ENCODE assay signal across 11 cellular contexts in genomic region chr7:99624487-99624886, GRCh38. TPM values are rescaled to one million over a fixed set of nuclear protein-coding genes. Genes with fewer than 3 reads are reported as not detected.
DNase-seq lines count a peak whose midpoint lies in the region; ATAC-seq, FAIRE-seq and TF ChIP-seq lines count a peak whose summit lies in the region.
"Had no signal": no experiment of that assay in that cellular context is flagged by ENCODE, and none has a peak within 500 bp of the region (broad histone marks: within the 10 kb centered on the region; RNA-seq: fewer than 3 reads in every experiment).

No MANE protein-coding gene starts in this region.

- H3K4me1 ChIP-seq in DND-41 (ENCODE audit: insufficient read depth, low read length), result peaks cover 68% of the 10 kb centered on the region

- peaks cover 1% of the 10 kb centered on the region; the same call in 1 of the 2 replicates for H4K20me1 ChIP-seq in DND-41 (ENCODE audit: insufficient read depth, low read length)

- H3K27ac Mint-ChIP-seq in activated CD4-positive, alpha-beta T cell treated with anti-CD3 and anti-CD28 coated beads, Interleukin-2, amount 10 ng/mL, durations not matched to agents 24 days and 14 days, result peak overlapping the region; percentile 92
- H3K27ac Mint-ChIP-seq in activated naive CD8-positive, alpha-beta T cell, result peak overlapping the region; percentile 99

- no peaks in the 10 kb centered on the region for H3K27me3 ChIP-seq in DND-41 (ENCODE audit: insufficient read depth, low read length, poor library complexity)

- FAIRE-seq in GM19239 (lab: Jason Lieb, UNC), result no peak
- FAIRE-seq: GM18507 had no signal

- H3K36me3 ChIP-seq in DND-41 (ENCODE audit: insufficient read depth, low read length), result peaks cover 97% of the 10 kb centered on the region

- peaks cover 88% of the 10 kb centered on the region for H3K36me3 Mint-ChIP-seq in activated CD4-positive, alpha-beta T cell treated with anti-CD3 and anti-CD28 coated beads, Interleukin-2, amount 10 ng/mL, durations not matched to agents 24 days and 14 days (ENCODE audit: low read depth)
- H3K36me3 Mint-ChIP-seq in activated naive CD8-positive, alpha-beta T cell, result peaks cover 39% of the 10 kb centered on the region

- peak; percentile 57 for TF ChIP-seq CTCF in DND-41 (IDR thresholded peaks at IDR 0.05; ENCODE audit: borderline replicate concordance, extremely low read depth, low read length, poor library complexity, severe bottlenecking)

- peak overlapping the region; percentile 91 for H3K4me3 Mint-ChIP-seq in activated CD4-positive, alpha-beta T cell treated with anti-CD3 and anti-CD28 coated beads, Interleukin-2, amount 10 ng/mL, durations not matched to agents 24 days and 14 days
- H3K4me3 Mint-ChIP-seq in activated naive CD8-positive, alpha-beta T cell, result peak overlapping the region; percentile 95

- H3K4me2 ChIP-seq in DND-41 (ENCODE audit: insufficient read depth, low read length), result peak overlapping the region; percentile 63

- H3K79me2 ChIP-seq in DND-41 (ENCODE audit: insufficient read depth, low read length), result peaks cover 58% of the 10 kb centered on the region

- peak; percentile 98 for ATAC-seq in DND-41 (ENCODE audit: insufficient read depth, low read depth)

- H3K4me3 ChIP-seq in DND-41 (ENCODE audit: low read depth in 1 of 2, low read length in 2 of 2), result peak overlapping the region in 1 of 2 experiments; percentile 53; a peak in 2 of 4 replicates

- H3K27ac ChIP-seq in DND-41 (ENCODE audit: low read length), result peak overlapping the region; percentile 99

- H3K4me1 Mint-ChIP-seq in activated CD4-positive, alpha-beta T cell treated with anti-CD3 and anti-CD28 coated beads, Interleukin-2, amount 10 ng/mL, durations not matched to agents 24 days and 14 days, result peaks cover 57% of the 10 kb centered on the region
- H3K4me1 Mint-ChIP-seq in activated naive CD8-positive, alpha-beta T cell (ENCODE audit: low read depth), result peaks cover 76% of the 10 kb centered on the region

- DNase-seq in DND-41 (peak; percentile 92), HuH-7.5 (ENCODE audit: low spot score) (no peak), cerebellum (ENCODE audit: low spot score) (no peak), GM19239 (ENCODE audit: insufficient read length, low spot score) (no peak), SHP77 treated with DMSO at 0.1 percent for 48 hours (lab: John Stamatoyannopoulos, UW) (no peak)
- DNase-seq in activated CD4-positive, alpha-beta T cell treated with anti-CD3 and anti-CD28 coated beads, Interleukin-2, amount 10 ng/mL, durations not matched to agents 24 days and 14 days, result peak; percentile 92
- peak; percentile 38 to 41 for DNase-seq in stimulated activated CD4-positive, alpha-beta T cell treated with anti-CD3 and anti-CD28 coated beads, Interleukin-1b, Interleukin-23, amount 100 ng/mL, for 4 hours (ENCODE audit: low read depth in 2 of 2)
- DNase-seq: Right ventricle myocardium superior had no signal

- H2AFZ ChIP-seq in DND-41 (ENCODE audit: low read depth, low read length), result peak overlapping the region; percentile 9; the same call in 1 of the 2 replicates

- intact Hi-C loops in activated CD4-positive, alpha-beta T cell treated with anti-CD3 and anti-CD28 coated beads, Interleukin-2, amount 10 ng/mL, durations not matched to agents 24 days and 14 days (cut with micrococcal nuclease), result no loop called here

- H3K9me3 Mint-ChIP-seq in activated CD4-positive, alpha-beta T cell treated with anti-CD3 and anti-CD28 coated beads, Interleukin-2, amount 10 ng/mL, durations not matched to agents 24 days and 14 days, result no peaks in the 10 kb centered on the region
- no peaks in the 10 kb centered on the region for H3K9me3 Mint-ChIP-seq in activated naive CD8-positive, alpha-beta T cell (ENCODE audit: low read depth)

- H3K27me3 Mint-ChIP-seq in activated CD4-positive, alpha-beta T cell treated with anti-CD3 and anti-CD28 coated beads, Interleukin-2, amount 10 ng/mL, durations not matched to agents 24 days and 14 days, result no peaks in the 10 kb centered on the region
- no peaks in the 10 kb centered on the region for H3K27me3 Mint-ChIP-seq in activated naive CD8-positive, alpha-beta T cell

- H3K9ac ChIP-seq in DND-41 (ENCODE audit: low read depth, low read length), result peak overlapping the region; percentile 62

- no peaks in the 10 kb centered on the region for H3K9me3 ChIP-seq in DND-41 (ENCODE audit: insufficient read depth, low read length, severe bottlenecking)

RNA-seq across cellular contexts. Expression of gene ZSCAN25, which starts 7.7 kb away (rescaled TPM):
- 29.4 and 30.0 TPM in 2 replicates for total RNA-seq in activated CD4-positive, alpha-beta T cell treated with anti-CD3 and anti-CD28 coated beads, Interleukin-2, amount 10 ng/mL, durations not matched to agents 24 days and 14 days
- 20.9 TPM for total RNA-seq in cerebellum

RNA-seq across cellular contexts. Expression of gene TMEM225B, which starts 26.4 kb away (rescaled TPM):
- total RNA-seq in activated CD4-positive, alpha-beta T cell treated with anti-CD3 and anti-CD28 coated beads, Interleukin-2, amount 10 ng/mL, durations not matched to agents 24 days and 14 days, result 0.50 and 0.61 TPM in 2 replicates
- 0.27 TPM for total RNA-seq in cerebellum
- total RNA-seq: cardiac septum, Right ventricle myocardium superior had no signal

RNA-seq across cellular contexts. Expression of gene CYP3A5, which starts 55.3 kb away (rescaled TPM):
- total RNA-seq in activated CD4-positive, alpha-beta T cell treated with anti-CD3 and anti-CD28 coated beads, Interleukin-2, amount 10 ng/mL, durations not matched to agents 24 days and 14 days, result not detected in 2 replicates
- 2.3 TPM for total RNA-seq in cerebellum
- total RNA-seq: Right ventricle myocardium superior had no signal

Comparison
In these comparisons a context has a peak if more than half of its experiments do, and no peak if none do; other contexts are left out.
1. DNase-seq: peak in DND-41 (single experiment), activated CD4-positive, alpha-beta T cell treated with anti-CD3 and anti-CD28 coated beads, Interleukin-2, amount 10 ng/mL, durations not matched to agents 24 days and 14 days (single experiment) and stimulated activated CD4-positive, alpha-beta T cell treated with anti-CD3 and anti-CD28 coated beads, Interleukin-1b, Interleukin-23, amount 100 ng/mL, for 4 hours (2 of 2); none in HuH-7.5 (single experiment), cerebellum (single experiment), GM19239 (single experiment) and SHP77 treated with DMSO at 0.1 percent for 48 hours (single experiment).